ENCODE assay signal across 8 cellular contexts in the genomic region with DNA sequence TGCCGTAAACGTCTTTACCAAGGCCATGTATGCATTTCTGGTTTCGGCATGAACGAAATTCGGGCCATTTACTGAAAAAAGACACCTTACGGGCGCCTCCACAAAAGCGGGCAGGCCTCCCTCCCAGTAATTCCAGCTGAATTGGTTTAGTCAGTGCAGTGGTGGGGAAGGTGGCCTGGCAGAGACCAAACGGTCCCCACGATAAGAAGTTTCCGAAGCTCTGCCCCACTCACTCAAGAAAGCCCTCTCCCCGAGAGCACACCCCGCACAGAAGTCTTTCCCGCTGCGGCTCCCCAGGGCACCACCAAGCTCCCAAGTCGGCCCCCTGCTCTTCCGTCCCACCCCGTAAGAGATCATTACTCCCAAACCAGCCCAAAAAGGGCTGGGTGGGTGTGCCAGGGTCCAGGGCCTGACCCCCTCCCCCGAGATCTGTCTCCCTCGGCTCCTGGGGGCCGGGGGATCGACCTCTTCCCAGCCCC.
DNase-seq lines count a peak whose midpoint lies in the region; FAIRE-seq and TF ChIP-seq lines count a peak whose summit lies in the region.

No MANE protein-coding gene starts in this region.

- no peaks in the 10 kb centered on the region for H3K9me3 Mint-ChIP-seq in astrocyte (ENCODE audit: unreplicated experiment)

- peak overlapping the region; percentile 80 for H3K9ac ChIP-seq in Loucy (ENCODE audit: low read depth, low read length, poor library complexity, severe bottlenecking)
- peak overlapping the region; percentile 81 for H3K9ac ChIP-seq in astrocyte (ENCODE audit: low read length)

- H4K20me1 ChIP-seq in Loucy (ENCODE audit: insufficient read depth, low read length, poor library complexity, severe bottlenecking) (peaks cover 20% of the 10 kb centered on the region), astrocyte (ENCODE audit: insufficient read depth, low read length) (peaks cover 39% of the 10 kb centered on the region)

- H3K36me3 Mint-ChIP-seq in astrocyte (ENCODE audit: low read depth, unreplicated experiment) = peaks cover 5% of the 10 kb centered on the region

- H3K4me1 ChIP-seq in Loucy (ENCODE audit: insufficient read depth, low read length, poor library complexity, severe bottlenecking) (peaks cover 42% of the 10 kb centered on the region), astrocyte (ENCODE audit: insufficient read depth, low read length) (peaks cover 19% of the 10 kb centered on the region)

- H3K9me3 ChIP-seq in Loucy (ENCODE audit: insufficient read depth, low read depth, low read length) = no peaks in the 10 kb centered on the region
- no peaks in the 10 kb centered on the region for H3K9me3 ChIP-seq in astrocyte (ENCODE audit: insufficient read depth, low read depth, low read length)

- no peak for TF ChIP-seq CTCF in GM13976 (IDR thresholded peaks at IDR 0.05; ENCODE audit: borderline replicate concordance, control extremely low read depth, extremely low read depth, insufficient read depth, missing control alignments)
- TF ChIP-seq CTCF in Loucy (conservative IDR thresholded peaks at IDR 0.05; ENCODE audit: low read length) = no peak
- no peak for TF ChIP-seq CTCF in astrocyte (IDR thresholded peaks at IDR 0.05; ENCODE audit: insufficient read depth, low read depth, low read length)

- H3K27ac Mint-ChIP-seq in astrocyte (ENCODE audit: unreplicated experiment) = peak overlapping the region; percentile 96

- peak overlapping the region; percentile 100 for H3K4me2 ChIP-seq in Loucy (ENCODE audit: low read depth, low read length, poor library complexity, severe bottlenecking)
- peak overlapping the region; percentile 96 for H3K4me2 ChIP-seq in astrocyte (ENCODE audit: low read length)

- peak; percentile 18 for DNase-seq in 8988T
- DNase-seq in GM13976 (ENCODE audit: low spot score) = peak; percentile 26
- no peak for DNase-seq in astrocyte (ENCODE audit: low read depth)
- DNase-seq in iPS-NIHi11 (ENCODE audit: low spot score) = peak; percentile 29
- peak; percentile 30 for DNase-seq in stimulated activated CD8-positive, alpha-beta memory T cell treated with anti-CD3 and anti-CD28 coated beads, Interleukin-4, amount 100 ng/mL, for 48 hours
- DNase-seq in NCI-H1694 treated with DMSO at 0.1 percent for 48 hours (lab: John Stamatoyannopoulos, UW) = no peak
- DNase-seq in islet precursor cell = no peak

- H3K4me3 ChIP-seq in Loucy (ENCODE audit: low read length, poor library complexity, severe bottlenecking) (peak overlapping the region; percentile 82), astrocyte (ENCODE audit: insufficient read depth, low read depth, low read length) (peak overlapping the region; percentile 69)

- in situ Hi-C loops in GM13976 (cut with MboI; ENCODE audit: low sequenced_read_pairs, unreplicated experiment) = no loop called here

- H3K4me1 Mint-ChIP-seq in astrocyte (ENCODE audit: low read depth, unreplicated experiment) = peaks cover 19% of the 10 kb centered on the region

- 0 out of 2 replicates have a peak overlapping the region, but pooled peaks have one; percentile 3 for H2AFZ ChIP-seq in Loucy (ENCODE audit: low read length)
- H2AFZ ChIP-seq in astrocyte (ENCODE audit: low read depth, low read length) = peak overlapping the region; percentile 71

- peak overlapping the region; percentile 31 for H3K27ac ChIP-seq in astrocyte (ENCODE audit: low read depth, low read length)

- no peak for FAIRE-seq in astrocyte (lab: Jason Lieb, UNC)

- H3K27me3 Mint-ChIP-seq in astrocyte (ENCODE audit: low read depth, unreplicated experiment) = no peaks in the 10 kb centered on the region

- H3K4me3 Mint-ChIP-seq in astrocyte (ENCODE audit: unreplicated experiment) = peak overlapping the region; percentile 99

- H3K79me2 ChIP-seq in Loucy (ENCODE audit: insufficient read depth, low read length) = peaks cover 52% of the 10 kb centered on the region
- peaks cover 49% of the 10 kb centered on the region for H3K79me2 ChIP-seq in astrocyte (ENCODE audit: insufficient read depth, low read length)

- H3F3A ChIP-seq in Loucy (ENCODE audit: low read depth) = no peaks in the 10 kb centered on the region

- no peaks in the 10 kb centered on the region for H3K27me3 ChIP-seq in Loucy (ENCODE audit: insufficient read depth, low read length, poor library complexity, severe bottlenecking)
- H3K27me3 ChIP-seq in astrocyte (ENCODE audit: insufficient read depth, low read length) = no peaks in the 10 kb centered on the region

- H3K36me3 ChIP-seq in Loucy (ENCODE audit: insufficient read depth, low read length) = no peaks in the 10 kb centered on the region
- H3K36me3 ChIP-seq in astrocyte (ENCODE audit: insufficient read depth, low read length) = no peaks in the 10 kb centered on the region

- no peaks in the 10 kb centered on the region for H3K9me2 ChIP-seq in Loucy (replicated peaks; ENCODE audit: low read depth, low read length)

Comparison
In these comparisons a context has a peak if more than half of its experiments do, and no peak if none do; other contexts are left out.
1. DNase-seq: peak in 8988T (single experiment), GM13976 (single experiment), iPS-NIHi11 (single experiment) and stimulated activated CD8-positive, alpha-beta memory T cell treated with anti-CD3 and anti-CD28 coated beads, Interleukin-4, amount 100 ng/mL, for 48 hours (single experiment); none in astrocyte (single experiment), NCI-H1694 treated with DMSO at 0.1 percent for 48 hours (single experiment) and islet precursor cell (single experiment).